ENCODE assay signal across 26 cellular contexts in the genomic region with DNA sequence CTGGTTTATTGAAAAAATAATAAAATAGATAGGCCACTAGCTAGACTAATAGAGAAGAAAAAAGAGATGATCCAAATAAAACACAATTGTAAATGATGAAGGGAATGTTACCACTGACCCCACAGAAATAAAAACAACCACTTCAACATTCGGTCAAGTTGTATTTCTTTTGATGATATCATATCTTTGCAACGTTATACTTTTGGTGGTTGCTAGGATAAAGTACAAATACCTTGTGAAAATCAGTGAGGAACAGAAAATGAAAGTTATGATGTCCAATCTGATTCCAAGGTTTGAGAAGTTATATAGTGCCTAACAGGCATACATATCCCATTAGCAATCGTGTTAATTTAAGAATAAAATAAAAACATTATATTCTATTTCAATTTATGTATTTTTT.
"Had no signal": no experiment of that assay in that cellular context is flagged by ENCODE, and none has a peak within 500 bp of the region (broad histone marks: within the 10 kb centered on the region; RNA-seq: fewer than 3 reads in every experiment).

No MANE protein-coding gene starts in this region.

- H3K4me3 ChIP-seq: breast epithelium, gastroesophageal sphincter, heart right ventricle, left lung, mucosa of descending colon, right atrium auricular region, upper lobe of left lung had no signal

- H3K4me3 Mint-ChIP-seq: activated CD8-positive, alpha-beta T cell treated with anti-CD3 and anti-CD28 coated beads, Interleukin-2, amount 10 ng/mL, durations not matched to agents 7 days and 5 days; effector memory CD8-positive, alpha-beta T cell; natural killer cell treated with Interleukin-12 subunit alpha and Interleukin-12 subunit beta and Interleukin-15 and Interleukin-18, amount 100 ng/mL, for 72 hours; stimulated activated naive CD8-positive, alpha-beta T cell treated with anti-CD3 and anti-CD28 coated beads, Interleukin-15, amount 100 ng/mL, for 72 hours; WTC11 had no signal

- H3K4me1 ChIP-seq: breast epithelium, gastroesophageal sphincter, right atrium auricular region had no signal

- H3K27me3 Mint-ChIP-seq: effector memory CD8-positive, alpha-beta T cell; natural killer cell treated with Interleukin-12 subunit alpha and Interleukin-12 subunit beta and Interleukin-15 and Interleukin-18, amount 100 ng/mL, for 72 hours; progenitor cell of endocrine pancreas; stimulated activated naive CD8-positive, alpha-beta T cell treated with anti-CD3 and anti-CD28 coated beads, Interleukin-15, amount 100 ng/mL, for 72 hours; T-helper 17 cell had no signal

- H3K27ac ChIP-seq: breast epithelium, epithelial cell of prostate, gastroesophageal sphincter, heart right ventricle, left lung, right atrium auricular region, upper lobe of left lung had no signal

- DNase-seq: activated CD4-positive, alpha-beta T cell treated with anti-CD3 and anti-CD28 coated beads for 48 hours; activated CD8-positive, alpha-beta memory T cell treated with anti-CD3 and anti-CD28 coated beads, Interleukin-2, amount 50 U/mL, for 4 hours; activated CD8-positive, alpha-beta T cell treated with anti-CD3 and anti-CD28 coated beads, Interleukin-2, amount 10 ng/mL, durations not matched to agents 7 days and 5 days; activated effector memory CD4-positive, alpha-beta T cell treated with anti-CD3 and anti-CD28 coated beads, Interleukin-2, amount 50 U/mL, for 16 hours; activated T-cell treated with anti-CD3 and anti-CD28 coated beads, Interleukin-2, amount 50 U/mL, for 48 hours; anterior cingulate cortex; cerebellar nuclear complex; dermis blood vessel endothelial cell; effector memory CD8-positive, alpha-beta T cell; heart right ventricle; left lung; mammary epithelial cell; mucosa of descending colon; nucleus accumbens; small intestine; stimulated activated naive CD8-positive, alpha-beta T cell treated with anti-CD3 and anti-CD28 coated beads, Interleukin-15, amount 100 ng/mL, for 72 hours; T-helper 17 cell; upper lobe of left lung had no signal

- H3K27ac Mint-ChIP-seq: activated CD8-positive, alpha-beta T cell treated with anti-CD3 and anti-CD28 coated beads, Interleukin-2, amount 10 ng/mL, durations not matched to agents 7 days and 5 days; effector memory CD8-positive, alpha-beta T cell; natural killer cell treated with Interleukin-12 subunit alpha and Interleukin-12 subunit beta and Interleukin-15 and Interleukin-18, amount 100 ng/mL, for 72 hours; progenitor cell of endocrine pancreas; T-helper 17 cell; WTC11 had no signal

- ATAC-seq: activated CD8-positive, alpha-beta T cell treated with anti-CD3 and anti-CD28 coated beads, Interleukin-2, amount 10 ng/mL, durations not matched to agents 7 days and 5 days; activated naive CD4-positive, alpha-beta T cell treated with anti-CD3 and anti-CD28 coated beads, Interleukin-2, amount 50 U/mL, for 72 hours; effector memory CD8-positive, alpha-beta T cell; gastroesophageal sphincter; heart right ventricle; left lung; mucosa of descending colon; natural killer cell treated with Interleukin-12 subunit alpha and Interleukin-12 subunit beta and Interleukin-15 and Interleukin-18, amount 100 ng/mL, for 72 hours; stimulated activated naive CD8-positive, alpha-beta T cell treated with anti-CD3 and anti-CD28 coated beads, Interleukin-15, amount 100 ng/mL, for 72 hours; T-helper 17 cell; WTC11 had no signal

- H3K36me3 ChIP-seq: breast epithelium, gastroesophageal sphincter, heart right ventricle, left lung, right atrium auricular region, upper lobe of left lung had no signal

- H3K27me3 ChIP-seq: breast epithelium, gastroesophageal sphincter, heart right ventricle, left lung, right atrium auricular region, upper lobe of left lung had no signal

- H3K9me3 Mint-ChIP-seq: effector memory CD8-positive, alpha-beta T cell had no signal
